ENCODE assay signal across 16 cellular contexts in the genomic region with DNA sequence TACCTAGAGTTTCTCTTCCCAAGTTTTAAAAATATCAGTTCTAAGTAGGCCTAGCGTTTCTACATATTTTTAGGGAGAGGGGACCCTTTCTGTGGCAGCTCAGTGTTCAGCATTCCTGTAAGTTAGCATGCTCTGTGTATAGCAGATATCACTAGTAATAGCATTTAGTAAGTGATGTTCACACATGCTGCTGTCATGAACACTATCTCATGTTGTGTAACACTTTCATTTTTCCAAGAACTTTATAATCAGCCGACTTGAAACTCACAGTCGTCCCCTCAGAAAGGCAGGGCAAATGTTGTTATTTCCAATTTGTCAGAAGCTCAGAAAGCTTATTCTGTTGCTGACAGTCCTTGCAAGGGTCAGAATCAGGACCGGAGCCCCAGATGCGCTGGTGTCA.
A peak's percentile ranks its signal among the peaks of the same experiment; 100 is the strongest.
DNase-seq lines count a peak whose midpoint lies in the region; ATAC-seq, FAIRE-seq and TF ChIP-seq lines count a peak whose summit lies in the region.
"Had no signal": no experiment of that assay in that cellular context is flagged by ENCODE, and none has a peak within 500 bp of the region (broad histone marks: within the 10 kb centered on the region; RNA-seq: fewer than 3 reads in every experiment).

No MANE protein-coding gene starts in this region.

- no peaks in the 10 kb centered on the region for H3K27me3 Mint-ChIP-seq in T-cell
- H3K27me3 Mint-ChIP-seq: activated naive CD4-positive, alpha-beta T cell treated with anti-CD3 and anti-CD28 coated beads, Interleukin-2, amount 50 U/mL, for 24 hours had no signal

- CTCF ChIA-PET in T-cell (lab: Charles Lee) = no interaction called here

- H3K4me2 ChIP-seq in hepatocyte = peak overlapping the region; percentile 50

- ATAC-seq in T-cell (replicated peaks in 1 of 4) = no peak
- ATAC-seq: CD8-positive, alpha-beta T cell had no signal

- POLR2A ChIA-PET in T-cell (lab: Charles Lee) = no interaction called here

- peak overlapping the region in 1 of 2 donors; percentile 63 for H3K27ac ChIP-seq in coronary artery
- H3K27ac ChIP-seq in hepatocyte = peak overlapping the region; percentile 89
- H3K27ac ChIP-seq in thyroid gland = peak overlapping the region; percentile 86 to 97 (median 93)

- in situ Hi-C loops in GM13976 (cut with MboI; ENCODE audit: low sequenced_read_pairs, unreplicated experiment) = no loop called here

- DNase-seq in HTR-8/SVneo (ENCODE audit: insufficient read length, low spot score) = no peak
- DNase-seq in coronary artery (ENCODE audit: low spot score) = no peak
- no peak for DNase-seq in hepatocyte (ENCODE audit: low spot score)
- no peak for DNase-seq in thyroid gland
- DNase-seq in GM13976 (ENCODE audit: low spot score) = no peak
- no peak for DNase-seq in Ammon's horn (ENCODE audit: low spot score)
- no peak for DNase-seq in T-cell
- no peak for DNase-seq in lower leg skin (ENCODE audit: low spot score in 2 of 2)
- DNase-seq: CD8-positive, alpha-beta T cell; NCI-H1694 treated with DMSO at 0.1 percent for 48 hours; NCI-H69; RPMI8226 had no signal

- TF ChIP-seq CTCF in coronary artery (IDR thresholded peaks at IDR 0.05) (no peak), hepatocyte (IDR thresholded peaks at IDR 0.05; ENCODE audit: poor library complexity) (no peak), thyroid gland (IDR thresholded peaks at IDR 0.05) (no peak), GM13976 (IDR thresholded peaks at IDR 0.05; ENCODE audit: borderline replicate concordance, control extremely low read depth, extremely low read depth, insufficient read depth, missing control alignments) (no peak), lower leg skin (IDR thresholded peaks at IDR 0.05) (no peak)

- no peaks in the 10 kb centered on the region for H3K9me2 ChIP-seq in hepatocyte (replicated peaks; ENCODE audit: insufficient read depth)

- intact Hi-C loops in thyroid gland (cut with DNase I) (no loop called here), lower leg skin (cut with DNase I; ENCODE audit: low total_unique reads) (no loop called here)

- H3K4me1 ChIP-seq in hepatocyte (ENCODE audit: insufficient read depth) (peaks cover 15% of the 10 kb centered on the region), thyroid gland (peaks cover 29 to 34% of the 10 kb centered on the region in 2 donors)

- FAIRE-seq in HTR-8/SVneo (lab: Jason Lieb, UNC) = peak; percentile 16
- FAIRE-seq: colon, GM12891 had no signal

- H4K20me1 ChIP-seq in hepatocyte (ENCODE audit: insufficient read depth, poor library complexity, severe bottlenecking) = no peaks in the 10 kb centered on the region

- H3K9me3 Mint-ChIP-seq in T-cell = no peaks in the 10 kb centered on the region
- H3K9me3 Mint-ChIP-seq: activated naive CD4-positive, alpha-beta T cell treated with anti-CD3 and anti-CD28 coated beads, Interleukin-2, amount 50 U/mL, for 24 hours; CD8-positive, alpha-beta T cell; mesothelial cell of epicardium had no signal

- peaks cover 3% of the 10 kb centered on the region for H3K36me3 Mint-ChIP-seq in T-cell
- H3K36me3 Mint-ChIP-seq: CD8-positive, alpha-beta T cell had no signal

- H3K4me3 ChIP-seq in coronary artery = peak overlapping the region; percentile 42
- no peak overlapping the region for H3K4me3 ChIP-seq in hepatocyte
- no peak overlapping the region for H3K4me3 ChIP-seq in thyroid gland (replicated peaks in 1 of 3)
- no peak overlapping the region for H3K4me3 ChIP-seq in lower leg skin (ENCODE audit: low read depth, poor library complexity, severe bottlenecking)

- H3K27me3 ChIP-seq in hepatocyte (no peaks in the 10 kb centered on the region), thyroid gland (no peaks in the 10 kb centered on the region)

- H2AFZ ChIP-seq in hepatocyte = no peak overlapping the region

- no peak overlapping the region for H3K27ac Mint-ChIP-seq in T-cell
- H3K27ac Mint-ChIP-seq: activated naive CD4-positive, alpha-beta T cell treated with anti-CD3 and anti-CD28 coated beads, Interleukin-2, amount 50 U/mL, for 24 hours; CD8-positive, alpha-beta T cell had no signal

- H3K9me3 ChIP-seq in hepatocyte (ENCODE audit: low read depth) = no peaks in the 10 kb centered on the region
- no peaks in the 10 kb centered on the region for H3K9me3 ChIP-seq in thyroid gland

- H3K4me1 Mint-ChIP-seq in T-cell = no peaks in the 10 kb centered on the region
- H3K4me1 Mint-ChIP-seq: activated naive CD4-positive, alpha-beta T cell treated with anti-CD3 and anti-CD28 coated beads, Interleukin-2, amount 50 U/mL, for 24 hours had no signal

- H3K36me3 ChIP-seq in hepatocyte (replicated peaks; ENCODE audit: insufficient read depth, low read depth) (no peaks in the 10 kb centered on the region), thyroid gland (peaks cover 0 to 2% of the 10 kb centered on the region in 2 donors)

- TF ChIP-seq POLR2A in thyroid gland (IDR thresholded peaks at IDR 0.05) = no peak
- no peak for TF ChIP-seq POLR2A in lower leg skin (IDR thresholded peaks at IDR 0.05)

- 82% methylated on average over 5 of the region's 5 CpGs for WGBS in hepatocyte (ENCODE audit: low lambda C conversion rate, missing lambda C conversion rate)
- 76 to 89% methylated on average over 5 of the region's 5 CpGs for WGBS in thyroid gland, 2 donors
- 93% methylated on average over 5 of the region's 5 CpGs for WGBS in lower leg skin, 2 donors

- peaks cover 4% of the 10 kb centered on the region for H3K79me2 ChIP-seq in hepatocyte

- no peak overlapping the region for H3K4me3 Mint-ChIP-seq in T-cell
- H3K4me3 Mint-ChIP-seq: activated naive CD4-positive, alpha-beta T cell treated with anti-CD3 and anti-CD28 coated beads, Interleukin-2, amount 50 U/mL, for 24 hours; CD8-positive, alpha-beta T cell; mesothelial cell of epicardium had no signal
